In genomic region chr3:169769287-169770181, GRCh38 we compare ENCODE assay signal across 8 cellular contexts. TPM values are rescaled to one million over a fixed set of nuclear protein-coding genes. Genes with fewer than 3 reads are reported as not detected.
DNase-seq lines count a peak whose midpoint lies in the region; TF ChIP-seq lines count a peak whose summit lies in the region.

TSS of gene ACTRT3 (minus strand) at chr3:169769561. CDS start at chr3:169769520, 41 bp downstream.

- no peaks in the 10 kb centered on the region for H3K9me3 ChIP-seq in HEK293 (ENCODE audit: control insufficient read depth, insufficient read depth, low read depth, low read length)

- POLR2A ChIA-PET in HEK293 (lab: Yijun Ruan, JAX): interaction anchor here (0.6 to 1.1 kb wide), 6 partner anchors 42 to 622 kb away, joined by 3 to 4 read pairs (median 4); partner anchors contain the start of genes LRRC34, LRRIQ4 and SKIL

- peaks cover 0 to 5% of the 10 kb centered on the region in 2 experiments; a peak in 1 of 3 replicates for H3K36me3 ChIP-seq in HEK293 (ENCODE audit: control insufficient read depth in 2 of 2, insufficient read depth in 1 of 2, low read length in 2 of 2)
- no peaks in the 10 kb centered on the region for H3K36me3 ChIP-seq in kidney epithelial cell (ENCODE audit: control insufficient read depth, insufficient read depth, low read length)

- CTCF ChIA-PET in HEK293 (lab: Yijun Ruan, JAX): interaction anchor here (0.9 kb wide), 1 partner anchor 9 kb away, joined by 3 read pairs; no protein-coding TSS in a partner anchor

- H3K4me1 ChIP-seq in HEK293 (ENCODE audit: control insufficient read depth, insufficient read depth, low read length): no peaks in the 10 kb centered on the region

- DNase-seq in GDM1 (lab: John Stamatoyannopoulos, UW): peak; percentile 59
- peak; percentile 31 for DNase-seq in NCI-H146 treated with DMSO at 0.1 percent for 48 hours (lab: John Stamatoyannopoulos, UW; ENCODE audit: unreplicated experiment)
- peak; percentile 38 for DNase-seq in activated CD4-positive, alpha-beta T cell treated with anti-CD3 and anti-CD28 coated beads for 1 hour
- DNase-seq in cerebellum (ENCODE audit: low spot score): peak; percentile 57
- DNase-seq in kidney epithelial cell (ENCODE audit: low read depth): no peak
- peak; percentile 34 to 42 for DNase-seq in stimulated activated CD4-positive, alpha-beta T cell treated with anti-CD3 and anti-CD28 coated beads, Interleukin-15, amount 100 ng/mL, for 1 hour (ENCODE audit: low read depth in 1 of 2, low spot score in 1 of 2)
- no peak for DNase-seq in A172 (ENCODE audit: low spot score)

- peak; percentile 42 for TF ChIP-seq CTCF in HEK293 (tag by site-specific recombination; IDR thresholded peaks at IDR 0.05)
- peak; percentile 5 for TF ChIP-seq CTCF in kidney epithelial cell (IDR thresholded peaks at IDR 0.05; ENCODE audit: insufficient read depth, low read length, poor library complexity, severe bottlenecking)

- H3K27ac ChIP-seq in HEK293 (ENCODE audit: extremely low read depth, low read depth, low read length): peak within 1 kb of the TSS; percentile 75

- H3K4me3 ChIP-seq in HEK293 (ENCODE audit: low read depth, low read length) (peak within 1 kb of the TSS; percentile 52), kidney epithelial cell (ENCODE audit: low read depth, low read length) (peak within 1 kb of the TSS; percentile 59)

- no peaks in the 10 kb centered on the region for H3K27me3 ChIP-seq in kidney epithelial cell (ENCODE audit: control insufficient read depth, insufficient read depth, low read length)

TF ChIP-seq in HEK293, 187 proteins besides CTCF, POLR2A, EP300 and RAD21 (continues in another document):
- peak; percentile 43; the same call in 1 of the 2 replicates for TF ChIP-seq SP7 (tag by site-specific recombination; IDR thresholded peaks at IDR 0.05)
- TF ChIP-seq ZNF629 (tag by site-specific recombination; IDR thresholded peaks at IDR 0.05): peak; percentile 50; the same call in 1 of the 2 replicates
- TF ChIP-seq ELK4 (IDR thresholded peaks at IDR 0.05; ENCODE audit: borderline replicate concordance, low read depth, low read length): no peak
- TF ChIP-seq ZSCAN18 (tag by site-specific recombination; IDR thresholded peaks at IDR 0.05): no peak
- 0 out of 2 replicates have a peak, but pooled peaks have one; percentile 21 for TF ChIP-seq ZFP69B (tag by site-specific recombination; IDR thresholded peaks at IDR 0.05)
- TF ChIP-seq ZBTB8A (tag by site-specific recombination; IDR thresholded peaks at IDR 0.05): peak; percentile 93
- TF ChIP-seq ZNF223 (tag by site-specific recombination; IDR thresholded peaks at IDR 0.05): peak; percentile 59; the same call in 1 of the 2 replicates
- no peak for TF ChIP-seq ZNF510 (tag by site-specific recombination; IDR thresholded peaks at IDR 0.05; ENCODE audit: insufficient replicate concordance)
- TF ChIP-seq ZNF560 (tag by site-specific recombination; IDR thresholded peaks at IDR 0.05; ENCODE audit: borderline replicate concordance): no peak
- no peak for TF ChIP-seq ZNF555 (tag by site-specific recombination; conservative IDR thresholded peaks at IDR 0.05)
- TF ChIP-seq ZNF391 (tag by site-specific recombination; IDR thresholded peaks at IDR 0.05; ENCODE audit: borderline replicate concordance, low read depth): no peak
- no peak for TF ChIP-seq ZNF169 (tag by site-specific recombination; IDR thresholded peaks at IDR 0.05)
- no peak for TF ChIP-seq ZNF580 (tag by site-specific recombination; IDR thresholded peaks at IDR 0.05)
- peak; percentile 61 for TF ChIP-seq OSR2 (tag by site-specific recombination; IDR thresholded peaks at IDR 0.05)
- TF ChIP-seq INSM2 (tag by site-specific recombination; IDR thresholded peaks at IDR 0.05): no peak
- TF ChIP-seq SCRT2 (tag by site-specific recombination; IDR thresholded peaks at IDR 0.05): no peak
- TF ChIP-seq PRDM1 (tag by site-specific recombination; IDR thresholded peaks at IDR 0.05): peak; percentile 81
- TF ChIP-seq ZNF335 (tag by site-specific recombination; conservative IDR thresholded peaks at IDR 0.05): peak; percentile 64
- no peak for TF ChIP-seq ZNF26 (tag by site-specific recombination; IDR thresholded peaks at IDR 0.05)
- TF ChIP-seq ZNF548 (tag by site-specific recombination; IDR thresholded peaks at IDR 0.05): no peak
- TF ChIP-seq ZXDB (tag by site-specific recombination; IDR thresholded peaks at IDR 0.05): no peak
- TF ChIP-seq PRDM6 (tag by site-specific recombination; IDR thresholded peaks at IDR 0.05): peak; percentile 88
- TF ChIP-seq ZNF16 (tag by site-specific recombination; IDR thresholded peaks at IDR 0.05; ENCODE audit: low read depth): no peak
- TF ChIP-seq ZNF416 (tag by site-specific recombination; IDR thresholded peaks at IDR 0.05): no peak
- no peak for TF ChIP-seq ZNF514 (tag by site-specific recombination; IDR thresholded peaks at IDR 0.05)
- TF ChIP-seq ZNF48 (tag by site-specific recombination; IDR thresholded peaks at IDR 0.05): no peak
- TF ChIP-seq ZNF660 (tag by site-specific recombination; IDR thresholded peaks at IDR 0.05): peak; percentile 75

RNA-seq across cellular contexts. Expression of gene ACTRT3, which starts in this region (rescaled TPM):
- total RNA-seq in cerebellum (4.5 TPM), kidney epithelial cell (3.8 and 4.0 TPM in 2 replicates)
- 2.9 and 3.3 TPM in 2 replicates for total RNA-seq in A172 (2014; rRNA removed; shearing (Covaris generic))

Comparison
In these comparisons a context has a peak if more than half of its experiments do, and no peak if none do; other contexts are left out.
1. DNase-seq: peak in GDM1 (single experiment), NCI-H146 treated with DMSO at 0.1 percent for 48 hours (single experiment), activated CD4-positive, alpha-beta T cell treated with anti-CD3 and anti-CD28 coated beads for 1 hour (single experiment), cerebellum (single experiment) and stimulated activated CD4-positive, alpha-beta T cell treated with anti-CD3 and anti-CD28 coated beads, Interleukin-15, amount 100 ng/mL, for 1 hour (2 of 2); none in kidney epithelial cell (single experiment) and A172 (single experiment).